Comparison of ENCODE assay signal across 1 cellular context in genomic region chr10:131748831-131749766, GRCh38.
TF ChIP-seq lines count a peak whose summit lies in the region.

No MANE protein-coding gene starts in this region.

TF ChIP-seq in HepG2, 621 proteins besides CTCF, POLR2A, EP300 and RAD21 (continued from another document and continues in another):
- TF ChIP-seq GLMP (CRISPR knock-in tag; IDR thresholded peaks at IDR 0.05; ENCODE audit: borderline replicate concordance) (no peak), ZFP1 (CRISPR knock-in tag; IDR thresholded peaks at IDR 0.05) (no peak), CREB3 (CRISPR knock-in tag; IDR thresholded peaks at IDR 0.05) (no peak), CHCHD3 (CRISPR knock-in tag; IDR thresholded peaks at IDR 0.05) (no peak), NFAT5 (CRISPR knock-in tag; IDR thresholded peaks at IDR 0.05) (0 out of 2 replicates have a peak, but pooled peaks have one; percentile 42), BATF2 (CRISPR knock-in tag; IDR thresholded peaks at IDR 0.05) (no peak), RBAK (CRISPR knock-in tag; IDR thresholded peaks at IDR 0.05) (no peak), ZNF138 (CRISPR knock-in tag; IDR thresholded peaks at IDR 0.05; ENCODE audit: low read depth) (no peak), ZNF879 (CRISPR knock-in tag; IDR thresholded peaks at IDR 0.05) (no peak), ATF4 (CRISPR knock-in tag; IDR thresholded peaks at IDR 0.05) (no peak), SMARCC2 (IDR thresholded peaks at IDR 0.05) (no peak), ZNF550 (CRISPR knock-in tag; IDR thresholded peaks at IDR 0.05; ENCODE audit: borderline replicate concordance) (no peak), PAWR (CRISPR knock-in tag; IDR thresholded peaks at IDR 0.05; ENCODE audit: borderline replicate concordance) (no peak), HNRNPH1 (optimal IDR thresholded peaks at IDR 0.05; ENCODE audit: low read depth, low read length) (no peak), ATF1 (CRISPR knock-in tag; IDR thresholded peaks at IDR 0.05) (no peak), JARID2 (CRISPR knock-in tag; IDR thresholded peaks at IDR 0.05; ENCODE audit: insufficient replicate concordance) (no peak), ZNF234 (CRISPR knock-in tag; conservative IDR thresholded peaks at IDR 0.05) (no peak), ZNF580 (CRISPR knock-in tag; IDR thresholded peaks at IDR 0.05; ENCODE audit: borderline replicate concordance, low read depth) (no peak), ZNF354B (CRISPR knock-in tag; IDR thresholded peaks at IDR 0.05) (no peak), TMF1 (CRISPR knock-in tag; IDR thresholded peaks at IDR 0.05; ENCODE audit: low read depth) (no peak), FOXP1 (IDR thresholded peaks at IDR 0.05) (no peak), FOXP1 (CRISPR knock-in tag; IDR thresholded peaks at IDR 0.05) (no peak), NFIB (CRISPR knock-in tag; IDR thresholded peaks at IDR 0.05; ENCODE audit: borderline replicate concordance) (no peak), GMEB2 (CRISPR knock-in tag; IDR thresholded peaks at IDR 0.05; ENCODE audit: low read depth) (no peak), REXO4 (CRISPR knock-in tag; IDR thresholded peaks at IDR 0.05; ENCODE audit: borderline replicate concordance) (no peak), CEBPG (CRISPR knock-in tag; IDR thresholded peaks at IDR 0.05) (no peak), ZNF839 (CRISPR knock-in tag; IDR thresholded peaks at IDR 0.05; ENCODE audit: borderline replicate concordance) (no peak), ZNF737 (CRISPR knock-in tag; IDR thresholded peaks at IDR 0.05; ENCODE audit: borderline replicate concordance) (no peak), NFE2 (CRISPR knock-in tag; IDR thresholded peaks at IDR 0.05) (no peak), KLF6 (CRISPR knock-in tag; IDR thresholded peaks at IDR 0.05) (no peak), TEF (CRISPR knock-in tag; IDR thresholded peaks at IDR 0.05) (no peak), PHB2 (IDR thresholded peaks at IDR 0.05; ENCODE audit: partially characterized antibody) (no peak), CHD4 (IDR thresholded peaks at IDR 0.05; ENCODE audit: borderline replicate concordance, low read length) (no peak), ZFP36L2 (CRISPR knock-in tag; IDR thresholded peaks at IDR 0.05) (no peak), GMEB1 (CRISPR knock-in tag; IDR thresholded peaks at IDR 0.05; ENCODE audit: borderline replicate concordance) (no peak), NFYC (CRISPR knock-in tag; IDR thresholded peaks at IDR 0.05) (no peak), HMG20A (CRISPR knock-in tag; IDR thresholded peaks at IDR 0.05; ENCODE audit: borderline replicate concordance) (no peak), ONECUT2 (CRISPR knock-in tag; IDR thresholded peaks at IDR 0.05) (no peak), CCDC6 (CRISPR knock-in tag; IDR thresholded peaks at IDR 0.05) (no peak), HES4 (CRISPR knock-in tag; IDR thresholded peaks at IDR 0.05; ENCODE audit: borderline replicate concordance) (no peak), MTF1 (CRISPR knock-in tag; IDR thresholded peaks at IDR 0.05) (no peak), TOPORS (CRISPR knock-in tag; IDR thresholded peaks at IDR 0.05) (no peak), HMGXB4 (CRISPR knock-in tag; IDR thresholded peaks at IDR 0.05; ENCODE audit: borderline replicate concordance in 1 of 2, low read depth in 1 of 2) (no peak), RFXAP (CRISPR knock-in tag; IDR thresholded peaks at IDR 0.05; ENCODE audit: borderline replicate concordance) (peak; percentile 66; the same call in 1 of the 2 replicates), NONO (IDR thresholded peaks at IDR 0.05) (no peak), NONO (CRISPR knock-in tag; conservative IDR thresholded peaks at IDR 0.05) (peak; percentile 83)
- TF ChIP-seq, protein P1, sequence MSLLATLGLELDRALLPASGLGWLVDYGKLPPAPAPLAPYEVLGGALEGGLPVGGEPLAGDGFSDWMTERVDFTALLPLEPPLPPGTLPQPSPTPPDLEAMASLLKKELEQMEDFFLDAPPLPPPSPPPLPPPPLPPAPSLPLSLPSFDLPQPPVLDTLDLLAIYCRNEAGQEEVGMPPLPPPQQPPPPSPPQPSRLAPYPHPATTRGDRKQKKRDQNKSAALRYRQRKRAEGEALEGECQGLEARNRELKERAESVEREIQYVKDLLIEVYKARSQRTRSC (CRISPR knock-in tag; IDR thresholded peaks at IDR 0.05; ENCODE audit: low read depth), result no peak
- TF ChIP-seq, protein P2, sequence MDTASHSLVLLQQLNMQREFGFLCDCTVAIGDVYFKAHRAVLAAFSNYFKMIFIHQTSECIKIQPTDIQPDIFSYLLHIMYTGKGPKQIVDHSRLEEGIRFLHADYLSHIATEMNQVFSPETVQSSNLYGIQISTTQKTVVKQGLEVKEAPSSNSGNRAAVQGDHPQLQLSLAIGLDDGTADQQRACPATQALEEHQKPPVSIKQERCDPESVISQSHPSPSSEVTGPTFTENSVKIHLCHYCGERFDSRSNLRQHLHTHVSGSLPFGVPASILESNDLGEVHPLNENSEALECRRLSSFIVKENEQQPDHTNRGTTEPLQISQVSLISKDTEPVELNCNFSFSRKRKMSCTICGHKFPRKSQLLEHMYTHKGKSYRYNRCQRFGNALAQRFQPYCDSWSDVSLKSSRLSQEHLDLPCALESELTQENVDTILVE (CRISPR knock-in tag; IDR thresholded peaks at IDR 0.05), result no peak
- TF ChIP-seq, protein P3, sequence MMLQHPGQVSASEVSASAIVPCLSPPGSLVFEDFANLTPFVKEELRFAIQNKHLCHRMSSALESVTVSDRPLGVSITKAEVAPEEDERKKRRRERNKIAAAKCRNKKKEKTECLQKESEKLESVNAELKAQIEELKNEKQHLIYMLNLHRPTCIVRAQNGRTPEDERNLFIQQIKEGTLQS (CRISPR knock-in tag; IDR thresholded peaks at IDR 0.05), result no peak
